In the genomic region with DNA sequence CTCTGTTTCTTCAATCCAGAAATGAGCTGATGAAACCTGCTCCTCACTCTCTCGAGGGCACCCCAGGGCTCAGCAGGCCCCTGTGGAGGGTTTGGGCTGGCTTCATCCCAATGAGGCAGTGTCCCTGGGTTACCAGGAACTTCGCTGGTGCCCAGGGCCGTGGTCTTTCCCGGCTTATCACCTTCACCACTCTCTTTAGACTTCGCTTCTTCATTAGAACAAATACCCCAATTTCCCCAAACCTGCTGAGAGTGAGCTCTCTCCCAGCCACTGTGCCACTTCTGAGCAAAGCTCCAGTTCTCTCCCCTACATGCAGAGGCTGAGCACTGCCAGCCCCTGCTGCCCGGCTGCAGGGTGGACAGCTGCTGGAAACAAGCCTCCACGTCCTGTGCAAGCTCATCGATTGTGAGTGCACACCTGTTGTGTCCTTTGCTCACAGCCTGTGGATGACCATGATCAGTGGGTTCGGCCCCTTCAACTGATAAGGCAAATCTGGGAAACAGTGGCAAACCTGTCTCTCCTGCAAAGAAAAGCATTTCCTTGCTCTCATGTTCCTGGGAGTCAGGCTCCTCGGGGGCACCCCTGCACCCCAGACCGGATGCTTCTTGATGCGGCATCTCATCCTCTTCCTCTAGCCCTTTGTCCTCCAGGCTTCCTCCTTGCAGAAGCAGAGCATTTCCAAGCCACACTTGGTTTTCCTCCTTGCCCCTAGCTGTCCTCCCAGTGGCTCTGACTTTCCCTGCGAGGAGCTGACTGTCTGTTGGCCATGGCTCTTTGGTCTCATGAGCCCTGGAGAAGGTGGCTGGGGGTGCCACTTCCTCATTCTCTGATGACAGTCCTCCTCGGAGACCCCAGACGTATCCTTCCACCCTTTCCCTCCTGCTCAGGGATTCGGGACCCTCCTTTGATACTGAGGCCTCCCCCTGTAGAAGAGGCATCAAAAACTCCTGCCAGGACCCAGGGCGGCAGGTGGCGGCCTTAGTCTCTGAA, we compare ENCODE assay signal across 22 cellular contexts. TPM values are rescaled to one million over a fixed set of nuclear protein-coding genes. Genes with fewer than 3 reads are reported as not detected.
"Had no signal": no experiment of that assay in that cellular context is flagged by ENCODE, and none has a peak within 500 bp of the region (broad histone marks: within the 10 kb centered on the region; RNA-seq: fewer than 3 reads in every experiment).

No MANE protein-coding gene starts in this region.

- ATAC-seq: activated naive CD4-positive, alpha-beta T cell treated with anti-CD3 and anti-CD28 coated beads, Interleukin-2, amount 50 U/mL, for 72 hours; gastroesophageal sphincter; left ventricle myocardium superior; sciatic nerve; T-cell had no signal

- H3K27me3 ChIP-seq: dorsolateral prefrontal cortex, upper lobe of left lung had no signal

- H3K36me3 ChIP-seq: esophagus squamous epithelium, gastroesophageal sphincter, upper lobe of left lung had no signal

- H3K4me1 ChIP-seq: gastroesophageal sphincter, parathyroid adenoma, upper lobe of left lung had no signal

- H3K27me3 Mint-ChIP-seq: central memory CD8-positive, alpha-beta T cell had no signal

- H3K79me2 ChIP-seq: parathyroid adenoma had no signal

- DNase-seq: activated B cell treated with CpG ODN at 0.5 μM for 24 hours; activated CD4-positive, alpha-beta T cell treated with anti-CD3 and anti-CD28 coated beads for 4 hours; activated CD4-positive, alpha-beta T cell treated with anti-CD3 and anti-CD28 coated beads, Interleukin-2, amount 50 U/mL, for 48 hours; activated gamma-delta T cell treated with Interleukin-2 at 50 U/mL for 16 hours; activated T-cell treated with anti-CD3 and anti-CD28 coated beads for 4 hours; esophagus squamous epithelium; hypothalamus; left ventricle myocardium superior; nephron progenitor cell; nucleus accumbens; stimulated activated CD4-positive, alpha-beta T cell treated with anti-CD3 and anti-CD28 coated beads, Interleukin-2, amount 100 ng/mL, for 48 hours; stimulated activated CD8-positive, alpha-beta memory T cell treated with anti-CD3 and anti-CD28 coated beads, Interleukin-4, amount 100 ng/mL, for 48 hours; stimulated activated naive CD4-positive, alpha-beta T cell; T-cell; T-helper 9 cell; upper lobe of left lung had no signal

- H3K4me3 Mint-ChIP-seq: activated B cell treated with CpG ODN at 0.5 μM for 24 hours; central memory CD8-positive, alpha-beta T cell; nephron progenitor cell; T-cell had no signal

- H3K27ac Mint-ChIP-seq: activated B cell treated with CpG ODN at 0.5 μM for 24 hours; activated naive CD4-positive, alpha-beta T cell treated with anti-CD3 and anti-CD28 coated beads, Interleukin-2, amount 50 U/mL, for 72 hours; nephron progenitor cell; T-cell had no signal

- H3K4me1 Mint-ChIP-seq: activated B cell treated with CpG ODN at 0.5 μM for 24 hours; central memory CD8-positive, alpha-beta T cell; nephron progenitor cell; T-cell had no signal

- H3K27ac ChIP-seq: dorsolateral prefrontal cortex, esophagus squamous epithelium, gastroesophageal sphincter, parathyroid adenoma, upper lobe of left lung had no signal

- H3K4me3 ChIP-seq: dorsolateral prefrontal cortex, esophagus squamous epithelium, gastroesophageal sphincter, upper lobe of left lung had no signal

- H3K9ac ChIP-seq: parathyroid adenoma had no signal

- H2AFZ ChIP-seq: parathyroid adenoma had no signal

RNA-seq across cellular contexts. Expression of gene C4orf50, which starts 28.7 kb away (rescaled TPM):
- total RNA-seq: activated B cell treated with CpG ODN at 0.5 μM for 24 hours had no signal
